16 cellular contexts compared by ENCODE assay signal in the genomic region with DNA sequence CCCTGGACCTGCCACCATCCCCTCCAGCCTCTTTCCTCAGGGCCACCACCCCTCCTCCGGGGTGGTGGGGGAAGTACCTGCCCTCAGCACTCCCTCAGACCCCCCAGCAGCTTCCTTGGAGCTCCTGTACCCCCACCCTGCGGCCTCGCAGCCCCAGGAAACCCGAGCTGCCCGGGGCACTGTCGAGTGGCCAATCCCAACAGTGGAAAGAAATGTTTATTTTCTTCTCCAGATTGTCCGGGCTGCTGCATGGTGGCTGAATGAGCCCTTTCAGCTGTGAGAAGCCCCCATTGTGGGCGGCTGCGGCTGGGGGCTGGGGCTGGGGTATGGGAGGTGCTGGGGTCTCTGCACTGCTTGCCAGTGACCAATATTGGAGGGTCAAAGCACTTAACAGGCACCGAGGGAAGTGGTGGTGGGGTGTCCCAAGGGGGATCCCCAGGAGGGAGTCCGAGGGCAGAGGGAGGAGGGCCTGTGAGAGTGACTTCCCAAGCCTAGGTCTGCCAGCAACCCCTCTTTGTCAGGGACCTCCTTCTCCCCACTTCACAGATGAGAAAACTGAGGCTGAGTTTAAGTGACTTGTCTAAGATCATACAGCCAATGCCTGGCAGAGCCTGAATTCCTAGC. TPM values are rescaled to one million over a fixed set of nuclear protein-coding genes. Genes with fewer than 3 reads are reported as not detected.
A peak's percentile ranks its signal among the peaks of the same experiment; 100 is the strongest.
DNase-seq lines count a peak whose midpoint lies in the region; ATAC-seq and TF ChIP-seq lines count a peak whose summit lies in the region.
"Had no signal": no experiment of that assay in that cellular context is flagged by ENCODE, and none has a peak within 500 bp of the region (broad histone marks: within the 10 kb centered on the region; RNA-seq: fewer than 3 reads in every experiment).

No MANE protein-coding gene starts in this region.

- no peak overlapping the region for H4K8ac ChIP-seq in IMR-90 (ENCODE audit: low read depth in 2 of 2, low read length in 2 of 2)

- H3K27ac Mint-ChIP-seq in activated CD8-positive, alpha-beta memory T cell treated with anti-CD3 and anti-CD28 coated beads, Interleukin-2, amount 10 ng/mL, durations not matched to agents 7 days and 5 days: peak overlapping the region; percentile 24

- H3K9me1 ChIP-seq in IMR-90 (ENCODE audit: insufficient read depth, low read length): no peaks in the 10 kb centered on the region

- dilution Hi-C loops in IMR-90 (cut with HindIII; ENCODE audit: low sequenced_read_pairs, unreplicated experiment): no loop called here

- no peak overlapping the region for H2AK5ac ChIP-seq in IMR-90 (ENCODE audit: low read depth, low read length)

- no peak overlapping the region for H2BK120ac ChIP-seq in IMR-90 (ENCODE audit: low read depth, low read length)

- H3K4me2 ChIP-seq in IMR-90 (ENCODE audit: low read depth, low read length): no peak overlapping the region
- H3K4me2 ChIP-seq: A549 had no signal

- no peak overlapping the region for H2BK5ac ChIP-seq in IMR-90 (ENCODE audit: low read depth, low read length, poor library complexity, severe bottlenecking)

- no peak overlapping the region for H3K14ac ChIP-seq in IMR-90 (replicated peaks; ENCODE audit: low read depth, low read length)

- 20% methylated on average over 2 of the region's 11 CpGs; no CpG with 5 or more reads in 1 of the 2 experiments for WGBS in IMR-90 (ENCODE audit: extremely low coverage in 2 of 2, insufficient read length in 1 of 2), 2 experiments

- H3K4me3 ChIP-seq in IMR-90 (ENCODE audit: insufficient read depth, low read depth, low read length): no peak overlapping the region
- no peak overlapping the region for H3K4me3 ChIP-seq in gastrocnemius medialis
- H3K4me3 ChIP-seq: A549, cardiac muscle cell had no signal

- no peak overlapping the region for H2BK15ac ChIP-seq in IMR-90 (ENCODE audit: low read depth, low read length)

- TF ChIP-seq CTCF in IMR-90 (conservative IDR thresholded peaks at IDR 0.05; ENCODE audit: low read depth, low read length) (no peak), gastrocnemius medialis (IDR thresholded peaks at IDR 0.05 in 4 of 5, conservative IDR thresholded peaks at IDR 0.05 in 1 of 5) (no peak)

- H3K4me3 Mint-ChIP-seq in activated CD8-positive, alpha-beta memory T cell treated with anti-CD3 and anti-CD28 coated beads, Interleukin-2, amount 10 ng/mL, durations not matched to agents 7 days and 5 days: no peak overlapping the region

- no peaks in the 10 kb centered on the region for H3K79me1 ChIP-seq in IMR-90 (ENCODE audit: low read depth in 1 of 2, low read length in 2 of 2)

- TF ChIP-seq RAD21 in IMR-90 (IDR thresholded peaks at IDR 0.05; ENCODE audit: low read length): no peak

- H3K9ac ChIP-seq in IMR-90 (ENCODE audit: low read depth, low read length): no peak overlapping the region

- in situ Hi-C loops in IMR-90 (cut with MboI; ENCODE audit: low sequenced_read_pairs): no loop called here
- in situ Hi-C loops in gastrocnemius medialis (cut with MboI; ENCODE audit: low sequenced_read_pairs in 4 of 4): no loop called here

- no peak overlapping the region for H3K56ac ChIP-seq in IMR-90 (ENCODE audit: extremely low read depth, insufficient read depth, low read length)

- H3K9me3 ChIP-seq in IMR-90 (ENCODE audit: control insufficient read depth, insufficient read depth, low read length): peaks cover 1% of the 10 kb centered on the region; the same call in 1 of the 2 replicates
- H3K9me3 ChIP-seq in gastrocnemius medialis: no peaks in the 10 kb centered on the region
- H3K9me3 ChIP-seq: A549 had no signal

- TF ChIP-seq POLR2A in IMR-90 (IDR thresholded peaks at IDR 0.05; ENCODE audit: low read depth, low read length): no peak
- TF ChIP-seq POLR2A in gastrocnemius medialis (IDR thresholded peaks at IDR 0.05): no peak

- no peaks in the 10 kb centered on the region for H4K20me1 ChIP-seq in IMR-90 (ENCODE audit: insufficient read depth, low read length)

- H3K4me1 ChIP-seq in IMR-90 (ENCODE audit: control insufficient read depth, insufficient read depth, low read length): no peaks in the 10 kb centered on the region
- no peaks in the 10 kb centered on the region for H3K4me1 ChIP-seq in gastrocnemius medialis
- H3K4me1 ChIP-seq: A549 had no signal

- H3K27me3 ChIP-seq in IMR-90 (ENCODE audit: control insufficient read depth, insufficient read depth, low read length) (peaks cover 27% of the 10 kb centered on the region), gastrocnemius medialis (peaks cover 0 to 8% (median 0%) of the 10 kb centered on the region in 3 donors)
- H3K27me3 ChIP-seq: cardiac muscle cell had no signal

- no peaks in the 10 kb centered on the region for H3K9me3 Mint-ChIP-seq in activated CD8-positive, alpha-beta memory T cell treated with anti-CD3 and anti-CD28 coated beads, Interleukin-2, amount 10 ng/mL, durations not matched to agents 7 days and 5 days (ENCODE audit: low read depth)

- CTCF ChIA-PET in activated CD8-positive, alpha-beta memory T cell treated with anti-CD3 and anti-CD28 coated beads, Interleukin-2, amount 10 ng/mL, durations not matched to agents 7 days and 5 days (lab: Charles Lee): interaction anchor here (0.6 to 1.9 kb wide), 2 partner anchors 195 to 218 kb away, joined by 3 to 4 read pairs; no protein-coding TSS in a partner anchor
- CTCF ChIA-PET in IMR-90 (lab: Yijun Ruan, JAX): no interaction called here

- no TSS peak for BruUV-seq in IMR-90 (replicated peaks; lab: Mats Ljungman, UMichigan)

- H3K27me3 Mint-ChIP-seq in activated CD8-positive, alpha-beta memory T cell treated with anti-CD3 and anti-CD28 coated beads, Interleukin-2, amount 10 ng/mL, durations not matched to agents 7 days and 5 days: no peaks in the 10 kb centered on the region

- no peak overlapping the region for H4K5ac ChIP-seq in IMR-90 (ENCODE audit: low read depth, low read length)

- no peak overlapping the region for H3K23ac ChIP-seq in IMR-90 (ENCODE audit: low read depth, low read length)

- H3K4me1 Mint-ChIP-seq in activated CD8-positive, alpha-beta memory T cell treated with anti-CD3 and anti-CD28 coated beads, Interleukin-2, amount 10 ng/mL, durations not matched to agents 7 days and 5 days: peaks cover 31% of the 10 kb centered on the region

- DNase-seq in activated CD8-positive, alpha-beta memory T cell treated with anti-CD3 and anti-CD28 coated beads, Interleukin-2, amount 10 ng/mL, durations not matched to agents 7 days and 5 days: peak; percentile 38
- DNase-seq in activated CD8-positive, alpha-beta memory T cell treated with anti-CD3 and anti-CD28 coated beads, Interleukin-2, amount 50 U/mL, for 4 hours: no peak
- DNase-seq in IMR-90: no peak
- peak; percentile 44 for DNase-seq in islet precursor cell
- DNase-seq in stimulated activated CD8-positive, alpha-beta memory T cell treated with anti-CD3 and anti-CD28 coated beads, Interleukin-4, amount 100 ng/mL, for 48 hours: peak; percentile 24
- DNase-seq in gastrocnemius medialis: no peak
- DNase-seq: DMS53, KG1, NCI-H1048, NCI-H748 treated with DMSO at 0.1 percent for 48 hours had no signal

- no peak overlapping the region for H2BK20ac ChIP-seq in IMR-90 (ENCODE audit: low read depth, low read length)

- H3K18ac ChIP-seq in IMR-90 (ENCODE audit: low read depth, low read length): no peak overlapping the region

- H3K36me3 ChIP-seq in IMR-90 (ENCODE audit: control insufficient read depth, insufficient read depth, low read length) (no peaks in the 10 kb centered on the region), gastrocnemius medialis (no peaks in the 10 kb centered on the region)
- H3K36me3 ChIP-seq: cardiac muscle cell had no signal

- H3K4ac ChIP-seq in IMR-90 (ENCODE audit: low read depth, low read length): no peak overlapping the region

- no peak overlapping the region for H2AFZ ChIP-seq in IMR-90 (replicated peaks; ENCODE audit: low read length, poor library complexity)

- H3K36me3 Mint-ChIP-seq in activated CD8-positive, alpha-beta memory T cell treated with anti-CD3 and anti-CD28 coated beads, Interleukin-2, amount 10 ng/mL, durations not matched to agents 7 days and 5 days: peaks cover 71% of the 10 kb centered on the region

- no peak overlapping the region for H4K91ac ChIP-seq in IMR-90 (ENCODE audit: insufficient read depth, low read depth, low read length)

- H3K27ac ChIP-seq in IMR-90 (ENCODE audit: insufficient read depth, low read length) (no peak overlapping the region), gastrocnemius medialis (no peak overlapping the region)
- H3K27ac ChIP-seq: A549, C4-2B, cardiac muscle cell had no signal

- intact Hi-C loops in IMR-90 (cut with micrococcal nuclease) (no loop called here), gastrocnemius medialis (cut with DNase I; ENCODE audit: low total_unique reads) (no loop called here)

- ATAC-seq in activated CD8-positive, alpha-beta memory T cell treated with anti-CD3 and anti-CD28 coated beads, Interleukin-2, amount 10 ng/mL, durations not matched to agents 7 days and 5 days: no peak
- ATAC-seq in IMR-90 (ENCODE audit: low read depth): peak; percentile 38; the same call in 1 of the 2 replicates
- ATAC-seq in HG03045 (IDR thresholded peaks at IDR 0.05; ENCODE audit: unreplicated experiment): no peak
- no peak for ATAC-seq in GM21723 (IDR thresholded peaks at IDR 0.05; ENCODE audit: unreplicated experiment)
- no peak for ATAC-seq in gastrocnemius medialis
- ATAC-seq: A549, Panc1 had no signal

- POLR2A ChIA-PET in IMR-90 (lab: Charles Lee; ENCODE audit: unreplicated experiment): no interaction called here

- H2AK9ac ChIP-seq in IMR-90 (replicated peaks; ENCODE audit: low read depth, low read length, poor library complexity): no peak overlapping the region

TF ChIP-seq in IMR-90, 13 proteins besides CTCF, POLR2A, EP300 and RAD21 (continues in another document):
- TF ChIP-seq RCOR1 (IDR thresholded peaks at IDR 0.05; ENCODE audit: insufficient replicate concordance, low read length) (no peak), BHLHE40 (IDR thresholded peaks at IDR 0.05; ENCODE audit: low read depth, low read length) (no peak), MXI1 (IDR thresholded peaks at IDR 0.05; ENCODE audit: borderline replicate concordance, low read depth, low read length) (no peak), CEBPB (IDR thresholded peaks at IDR 0.05; ENCODE audit: low read depth, low read length) (no peak)

RNA-seq across cellular contexts. Expression of a gene that starts 25.2 kb away (rescaled TPM):
- total RNA-seq in activated CD8-positive, alpha-beta memory T cell treated with anti-CD3 and anti-CD28 coated beads, Interleukin-2, amount 10 ng/mL, durations not matched to agents 7 days and 5 days: 100 to 1,000 TPM; 224 to 246 TPM
- total RNA-seq in IMR-90 (2012; rRNA removed) (not detected in 2 replicates), gastrocnemius medialis (1 to 10 TPM in 2 of 4 donors, under 1 TPM in 2; 0.13 to 1.9 (median 0.74) TPM)
- polyA plus RNA-seq in IMR-90 (2012; rRNA removed): 0.07 TPM in 2 replicates
- 0.01 and 0.04 TPM in 2 replicates for polyA plus RNA-seq in IMR-90 (2012; cell fraction: cytosol; rRNA removed)
- polyA plus RNA-seq in IMR-90 (2012; cell fraction: nucleus; rRNA removed; ENCODE audit: low replicate concordance): 0.02 TPM in 1 of 2 replicates, not detected in the other
- total RNA-seq: cardiac muscle cell had no signal
- polyA plus RNA-seq: cardiac muscle cell had no signal

Comparison
In these comparisons a context has a peak if more than half of its experiments do, and no peak if none do; other contexts are left out.
1. DNase-seq: peak in activated CD8-positive, alpha-beta memory T cell treated with anti-CD3 and anti-CD28 coated beads, Interleukin-2, amount 10 ng/mL, durations not matched to agents 7 days and 5 days (single experiment), islet precursor cell (single experiment) and stimulated activated CD8-positive, alpha-beta memory T cell treated with anti-CD3 and anti-CD28 coated beads, Interleukin-4, amount 100 ng/mL, for 48 hours (single experiment); none in activated CD8-positive, alpha-beta memory T cell treated with anti-CD3 and anti-CD28 coated beads, Interleukin-2, amount 50 U/mL, for 4 hours (single experiment), IMR-90 (single experiment) and gastrocnemius medialis (0 of 2).
2. RNA of a gene that starts 25.2 kb away (total RNA-seq): 224 to 246 TPM in activated CD8-positive, alpha-beta memory T cell treated with anti-CD3 and anti-CD28 coated beads, Interleukin-2, amount 10 ng/mL, durations not matched to agents 7 days and 5 days; 0.13 to 1.9 TPM in gastrocnemius medialis and not detected in IMR-90; every median in the first group is over 10 times any median in the second.